Comparison of ENCODE assay signal across 15 cellular contexts in the genomic region with DNA sequence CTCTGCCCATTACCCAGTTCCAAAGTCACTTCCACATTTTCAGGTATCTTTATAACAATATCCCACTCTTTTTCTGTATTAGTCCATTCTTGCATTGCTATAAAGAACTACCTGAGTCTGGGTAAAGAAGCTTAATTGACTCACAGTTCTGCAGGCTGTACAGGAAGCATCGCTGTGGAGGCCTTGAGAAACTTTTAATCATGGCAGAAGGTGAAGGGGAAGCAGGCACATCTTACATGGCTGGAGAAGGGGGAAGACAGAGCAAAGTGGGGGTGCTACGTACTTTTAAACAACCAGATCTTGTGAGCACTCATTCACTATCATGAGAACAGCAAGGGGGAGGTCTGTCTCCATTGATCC.
A peak's percentile ranks its signal among the peaks of the same experiment; 100 is the strongest.
DNase-seq lines count a peak whose midpoint lies in the region; ATAC-seq and TF ChIP-seq lines count a peak whose summit lies in the region.
"Had no signal": no experiment of that assay in that cellular context is flagged by ENCODE, and none has a peak within 500 bp of the region (broad histone marks: within the 10 kb centered on the region; RNA-seq: fewer than 3 reads in every experiment).

No MANE protein-coding gene starts in this region.

- no peak overlapping the region for H3K27ac Mint-ChIP-seq in activated CD4-positive, alpha-beta memory T cell treated with anti-CD3 and anti-CD28 coated beads for 36 hours
- H3K27ac Mint-ChIP-seq: CD14-positive monocyte had no signal

- 77 to 100% (median 97%) methylated on average over 2 of the region's 2 CpGs for WGBS in psoas muscle, 3 donors

- intact Hi-C loops in A673 (cut with micrococcal nuclease; ENCODE audit: unreplicated experiment) (no loop called here), left colon (cut with DNase I, micrococcal nuclease) (no loop called here), psoas muscle (cut with DNase I) (no loop called here)
- intact Hi-C loops in activated CD4-positive, alpha-beta memory T cell treated with anti-CD3 and anti-CD28 coated beads for 36 hours (cut with micrococcal nuclease) = no loop called here

- BruUV-seq in A673 (replicated peaks; lab: Mats Ljungman, UMichigan) = no TSS peak

- no peaks in the 10 kb centered on the region for H3K4me1 Mint-ChIP-seq in activated CD4-positive, alpha-beta memory T cell treated with anti-CD3 and anti-CD28 coated beads for 36 hours (ENCODE audit: low read depth)

- H3K27me3 Mint-ChIP-seq in activated CD4-positive, alpha-beta memory T cell treated with anti-CD3 and anti-CD28 coated beads for 36 hours = no peaks in the 10 kb centered on the region

- H3K27me3 ChIP-seq in A673 (replicated peaks; ENCODE audit: insufficient read depth, low read depth, low read length, poor library complexity) (no peaks in the 10 kb centered on the region), SJSA1 (replicated peaks) (no peaks in the 10 kb centered on the region), psoas muscle (ENCODE audit: insufficient read depth in 3 of 3, low read length in 2 of 3) (no peaks in the 10 kb centered on the region)

- no peak overlapping the region for H3K4me3 Mint-ChIP-seq in activated CD4-positive, alpha-beta memory T cell treated with anti-CD3 and anti-CD28 coated beads for 36 hours
- H3K4me3 Mint-ChIP-seq: CD14-positive monocyte had no signal

- H3K36me3 ChIP-seq in A673 (ENCODE audit: insufficient read depth, low read length, poor library complexity, severe bottlenecking) (no peaks in the 10 kb centered on the region), SJSA1 (no peaks in the 10 kb centered on the region), psoas muscle (ENCODE audit: insufficient read depth in 1 of 2, low read depth in 1 of 2) (no peaks in the 10 kb centered on the region)

- H3K9me3 ChIP-seq in A673 (ENCODE audit: low read depth, low read length, poor library complexity, severe bottlenecking) = no peaks in the 10 kb centered on the region
- H3K9me3 ChIP-seq in SJSA1 (replicated peaks) = peaks cover 13% of the 10 kb centered on the region
- no peaks in the 10 kb centered on the region for H3K9me3 ChIP-seq in psoas muscle

- H3K27ac ChIP-seq in A673 (ENCODE audit: low read depth, low read length, poor library complexity, severe bottlenecking) (peak overlapping the region; percentile 14), SJSA1 (peak overlapping the region; percentile 82), psoas muscle (peak overlapping the region; percentile 87)

- peaks cover 5% of the 10 kb centered on the region for H3K36me3 Mint-ChIP-seq in activated CD4-positive, alpha-beta memory T cell treated with anti-CD3 and anti-CD28 coated beads for 36 hours
- H3K36me3 Mint-ChIP-seq: CD14-positive monocyte had no signal

- DNase-seq in A673 (ENCODE audit: low spot score) (no peak), SJSA1 (ENCODE audit: low read depth in 1 of 2, low spot score in 2 of 2) (no peak), left colon (no peak), psoas muscle (no peak), NCI-H748 (lab: John Stamatoyannopoulos, UW; ENCODE audit: unreplicated experiment) (no peak)
- no peak for DNase-seq in activated CD4-positive, alpha-beta memory T cell treated with anti-CD3 and anti-CD28 coated beads for 36 hours
- DNase-seq in activated naive CD4-positive, alpha-beta T cell treated with anti-CD3 and anti-CD28 coated beads, Interleukin-2, amount 50 U/mL, for 16 hours = no peak
- DNase-seq: ACHN, AML-193, DMS53, NCI-H1417 treated with DMSO at 0.1 percent for 48 hours, NCI-H1930, NCI-H446, NCI-H748 treated with DMSO at 0.1 percent for 48 hours had no signal

- no peak for TF ChIP-seq CTCF in A673 (conservative IDR thresholded peaks at IDR 0.05; ENCODE audit: low read depth, low read length)
- no peak for TF ChIP-seq CTCF in psoas muscle (IDR thresholded peaks at IDR 0.05)

- peaks cover 13% of the 10 kb centered on the region for H3K9me3 Mint-ChIP-seq in activated CD4-positive, alpha-beta memory T cell treated with anti-CD3 and anti-CD28 coated beads for 36 hours

- CTCF ChIA-PET in A673 (lab: Charles Lee) = no interaction called here
- CTCF ChIA-PET in activated CD4-positive, alpha-beta memory T cell treated with anti-CD3 and anti-CD28 coated beads for 36 hours (lab: Charles Lee) = no interaction called here

- H3K4me1 ChIP-seq in A673 (ENCODE audit: insufficient read depth, low read length, poor library complexity, severe bottlenecking) (peaks cover 21% of the 10 kb centered on the region), SJSA1 (replicated peaks) (peaks cover 28% of the 10 kb centered on the region), psoas muscle (peaks cover 57% of the 10 kb centered on the region)

- POLR2A ChIA-PET in A673 (lab: Charles Lee; ENCODE audit: low non-redundant PET) = no interaction called here
- POLR2A ChIA-PET in activated CD4-positive, alpha-beta memory T cell treated with anti-CD3 and anti-CD28 coated beads for 36 hours (lab: Charles Lee) = no interaction called here

- peak; percentile 54 for ATAC-seq in left colon
- no peak for ATAC-seq in psoas muscle

- H3K4me3 ChIP-seq in A673 (ENCODE audit: low read depth, low read length, poor library complexity, severe bottlenecking) (no peak overlapping the region), SJSA1 (no peak overlapping the region), psoas muscle (no peak overlapping the region)

Comparison
In these comparisons a context has a peak if more than half of its experiments do, and no peak if none do; other contexts are left out.
1. H3K27ac ChIP-seq: peak in every context shown above with its lines; median percentile 87 in psoas muscle; 82 in SJSA1; 14 in A673.